In the genomic region with DNA sequence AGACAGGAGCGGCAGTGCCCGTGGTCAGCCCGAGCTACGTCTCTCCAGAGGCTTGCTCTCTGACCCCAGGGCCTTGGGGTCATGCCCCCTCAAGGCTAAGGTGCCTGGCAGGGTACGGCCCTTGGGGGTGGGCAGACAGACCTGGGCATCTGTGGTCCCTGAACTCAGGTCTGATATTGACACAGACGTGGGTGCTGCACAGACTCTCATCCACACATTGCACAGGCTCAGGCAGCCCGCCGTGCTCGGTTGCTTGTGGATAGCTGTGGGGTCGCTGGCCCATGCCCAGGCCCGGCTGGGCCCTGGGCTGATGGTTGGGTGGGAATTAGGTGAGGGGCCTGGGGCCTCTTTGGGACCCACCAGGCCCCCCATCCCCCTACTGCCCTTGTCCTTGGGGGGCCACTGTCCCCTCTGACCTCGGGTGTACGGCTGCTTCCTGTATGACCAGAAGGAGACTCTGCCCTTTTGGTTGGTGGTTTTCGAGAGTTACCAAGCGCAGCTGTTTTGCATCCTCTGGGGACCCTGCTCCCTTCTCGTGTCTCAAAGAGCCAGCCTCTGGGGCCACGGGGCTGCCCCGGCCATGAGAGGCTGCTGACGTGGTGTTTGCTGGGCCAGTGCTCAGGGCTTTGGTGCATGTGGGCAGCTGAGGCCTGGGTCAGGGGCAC, we compare ENCODE assay signal across 13 cellular contexts.
DNase-seq lines count a peak whose midpoint lies in the region; ATAC-seq lines count a peak whose summit lies in the region.
"Had no signal": no experiment of that assay in that cellular context is flagged by ENCODE, and none has a peak within 500 bp of the region (broad histone marks: within the 10 kb centered on the region; RNA-seq: fewer than 3 reads in every experiment).

No MANE protein-coding gene starts in this region.

- ATAC-seq in GM18517 (IDR thresholded peaks at IDR 0.05; ENCODE audit: unreplicated experiment) = peak; percentile 83
- peak; percentile 69 for ATAC-seq in GM21515 (IDR thresholded peaks at IDR 0.05; ENCODE audit: unreplicated experiment)
- peak; percentile 80 for ATAC-seq in HG03108 (IDR thresholded peaks at IDR 0.05; ENCODE audit: unreplicated experiment)
- ATAC-seq: right cardiac atrium, WTC11 had no signal

- peak; percentile 17 for DNase-seq in epidermal melanocyte (ENCODE audit: insufficient read length, low spot score)
- DNase-seq in HK-2 (ENCODE audit: unreplicated experiment) = no peak
- no peak for DNase-seq in NCI-H2029 treated with DMSO at 0.1 percent for 48 hours (lab: John Stamatoyannopoulos, UW)
- no peak for DNase-seq in T1000 (lab: John Stamatoyannopoulos, UW)
- DNase-seq in D341Med (ENCODE audit: low spot score) = no peak
- DNase-seq: activated effector memory CD4-positive, alpha-beta T cell treated with Interleukin-2 at 50 U/mL for 16 hours; NCI-H2107; OCI-M1; right cardiac atrium had no signal
